Comparison of ENCODE assay signal across 27 cellular contexts in genomic region chr17:82807562-82807961, GRCh38. TPM values are rescaled to one million over a fixed set of nuclear protein-coding genes. Genes with fewer than 3 reads are reported as not detected.
DNase-seq lines count a peak whose midpoint lies in the region; ATAC-seq and TF ChIP-seq lines count a peak whose summit lies in the region.
"Had no signal": no experiment of that assay in that cellular context is flagged by ENCODE, and none has a peak within 500 bp of the region (broad histone marks: within the 10 kb centered on the region; RNA-seq: fewer than 3 reads in every experiment).

No MANE protein-coding gene starts in this region.

- H3K27ac ChIP-seq in heart right ventricle (peak overlapping the region in 9 of 10 donors; percentile 29 to 77 (median 65)), SJCRH30 (peak overlapping the region; percentile 6)
- H3K27ac ChIP-seq: PC-9, SK-N-MC had no signal

- H3K9me3 ChIP-seq in heart right ventricle (no peaks in the 10 kb centered on the region), SJCRH30 (replicated peaks) (no peaks in the 10 kb centered on the region)
- H3K9me3 ChIP-seq: MG63 had no signal

- peaks cover 5% of the 10 kb centered on the region for H3K4me1 Mint-ChIP-seq in nephron progenitor cell

- H3K27ac Mint-ChIP-seq in nephron progenitor cell: peak overlapping the region; percentile 84
- H3K27ac Mint-ChIP-seq: CD8-positive, alpha-beta T cell had no signal

- peaks cover 7% of the 10 kb centered on the region for H3K27me3 Mint-ChIP-seq in nephron progenitor cell (ENCODE audit: low read depth, poor library complexity)

- H3K36me3 ChIP-seq in heart right ventricle: peaks cover 0 to 55% (median 12%) of the 10 kb centered on the region in 9 donors
- H3K36me3 ChIP-seq in SJCRH30: peaks cover 41% of the 10 kb centered on the region

- H3K4me3 Mint-ChIP-seq in nephron progenitor cell: no peak overlapping the region
- H3K4me3 Mint-ChIP-seq: CD8-positive, alpha-beta T cell had no signal

- no peak for TF ChIP-seq CTCF in heart right ventricle (IDR thresholded peaks at IDR 0.05)
- TF ChIP-seq CTCF in nephron progenitor cell (IDR thresholded peaks at IDR 0.05): no peak

- ATAC-seq in heart right ventricle (no peak), left ventricle myocardium superior (no peak), left colon (no peak)
- ATAC-seq: CD8-positive, alpha-beta T cell; GM12878 had no signal

- H3K4me1 ChIP-seq in heart right ventricle: peaks cover 13 to 52% (median 34%) of the 10 kb centered on the region in 9 donors
- peaks cover 16% of the 10 kb centered on the region; the same call in 1 of the 2 replicates for H3K4me1 ChIP-seq in SJCRH30

- WGBS in heart right ventricle, 2 donors: 79 to 86% methylated on average over 21 of the region's 21 CpGs

- intact Hi-C loops in heart right ventricle (cut with DNase I) (loop anchor here in 2 of 10 donors (2.0 to 5.0 kb wide), 2 partner anchors 35 to 37 kb away; partner anchors contain the start of gene ZNF750 (in 1 of the 2)), left ventricle myocardium superior (cut with micrococcal nuclease) (no loop called here), left colon (cut with DNase I, micrococcal nuclease) (no loop called here)

- no peak overlapping the region for H3K4me3 ChIP-seq in heart right ventricle
- no peak overlapping the region for H3K4me3 ChIP-seq in SJCRH30
- H3K4me3 ChIP-seq: GM12878, MG63, PC-9, SK-N-MC had no signal

- no peak for DNase-seq in heart right ventricle
- no peak for DNase-seq in left ventricle myocardium superior
- DNase-seq in SJCRH30: no peak
- no peak for DNase-seq in nephron progenitor cell
- no peak for DNase-seq in stimulated activated CD4-positive, alpha-beta T cell treated with anti-CD3 and anti-CD28 coated beads, Interleukin-15, amount 100 ng/mL, for 24 hours
- DNase-seq in RKO (ENCODE audit: low spot score): no peak
- DNase-seq in left colon: no peak
- DNase-seq: C1 segment of cervical spinal cord; CD8-positive, alpha-beta T cell; DMS 273 treated with DMSO at 0.1 percent for 48 hours; DMS79; EL; GDM1; GOT3; HCEC 1CT; KG1; MG63; NCI-H2029; NCI-H2227 treated with DMSO at 0.1 percent for 48 hours; NCI-H526 treated with DMSO at 0.1 percent for 48 hours; PC-9; RPMI8226; SHP77 treated with DMSO at 0.1 percent for 48 hours had no signal

- peaks cover 8% of the 10 kb centered on the region for H3K9me3 Mint-ChIP-seq in nephron progenitor cell
- H3K9me3 Mint-ChIP-seq: CD8-positive, alpha-beta T cell had no signal

- peaks cover 30% of the 10 kb centered on the region for H3K36me3 Mint-ChIP-seq in nephron progenitor cell (ENCODE audit: low read depth)

- no peaks in the 10 kb centered on the region for H3K27me3 ChIP-seq in heart right ventricle
- H3K27me3 ChIP-seq in SJCRH30: no peaks in the 10 kb centered on the region
- H3K27me3 ChIP-seq: MG63 had no signal

RNA-seq across cellular contexts. Expression of gene ZNF750, which starts 32.3 kb away (rescaled TPM):
- under 1 TPM in 3 of 10 donors, not detected in 7; 0.11 to 0.20 (median 0.15) TPM for total RNA-seq in heart right ventricle
- under 1 TPM; 0.14 to 0.15 TPM for polyA plus RNA-seq in heart right ventricle
- 0.15 TPM for total RNA-seq in left ventricle myocardium superior
- total RNA-seq in SJCRH30 (2014; rRNA removed; shearing (Covaris generic)): not detected in 2 replicates
- total RNA-seq in left colon: not detected
- total RNA-seq: A673; CD8-positive, alpha-beta T cell; GM12878; NCI-H460 had no signal

RNA-seq across cellular contexts. Expression of gene TBCD, which starts 55.7 kb away (rescaled TPM):
- total RNA-seq in heart right ventricle (10 to 100 TPM; 41.3 to 79.0 (median 49.6) TPM), left ventricle myocardium superior (53.4 TPM), left colon (10 to 100 TPM; 44.4 to 54.1 TPM)
- 100 to 1,000 TPM in 1 of 2 donors, 10 to 100 TPM in 1; 89.8 to 107 TPM for polyA plus RNA-seq in heart right ventricle
- total RNA-seq in SJCRH30 (2014; rRNA removed; shearing (Covaris generic)): 172 and 181 TPM in 2 replicates
